15 cellular contexts compared by ENCODE assay signal in genomic region chr7:149409889-149410288, GRCh38. TPM values are rescaled to one million over a fixed set of nuclear protein-coding genes. Genes with fewer than 3 reads are reported as not detected.
DNase-seq lines count a peak whose midpoint lies in the region; ATAC-seq, FAIRE-seq and TF ChIP-seq lines count a peak whose summit lies in the region.
"Had no signal": no experiment of that assay in that cellular context is flagged by ENCODE, and none has a peak within 500 bp of the region (broad histone marks: within the 10 kb centered on the region; RNA-seq: fewer than 3 reads in every experiment).

No MANE protein-coding gene starts in this region.

- no peaks in the 10 kb centered on the region for H3K79me2 ChIP-seq in HepG2 (ENCODE audit: insufficient read depth, low read length)

- no peak for TF ChIP-seq EP300 in HepG2 (IDR thresholded peaks at IDR 0.05; ENCODE audit: low read depth in 2 of 2, low read length in 2 of 2)
- no peak for TF ChIP-seq EP300 in HepG2 (CRISPR knock-in tag; IDR thresholded peaks at IDR 0.05; ENCODE audit: borderline replicate concordance)

- H3K9ac ChIP-seq in HepG2 (ENCODE audit: insufficient read depth, low read depth, low read length) = no peak overlapping the region

- H3K36me3 Mint-ChIP-seq in stimulated activated naive B cell treated with anti-CD40 and anti-IgM and Interleukin-4, amounts not matched to agents 10 μg/mL and 1 μg/mL and 100 μg/mL, for 72 hours = no peaks in the 10 kb centered on the region
- H3K36me3 Mint-ChIP-seq in T-helper 2 cell treated with Interferon-gamma antibody and Interleukin-4, amounts not matched to agents 5 μg/mL and 100 μg/mL, for 36 hours (ENCODE audit: low read depth) = no peaks in the 10 kb centered on the region

- H3K4me2 ChIP-seq in HepG2 (ENCODE audit: low read depth, low read length) = no peak overlapping the region

- POLR2A ChIA-PET in HepG2 (lab: Yijun Ruan, JAX) = no interaction called here

- H3K27me3 ChIP-seq in HepG2 (ENCODE audit: control insufficient read depth in 1 of 2, insufficient read depth in 2 of 2, low read length in 2 of 2) = peaks cover 0 to 5% of the 10 kb centered on the region in 2 experiments; a peak in 2 of 5 replicates
- no peaks in the 10 kb centered on the region for H3K27me3 ChIP-seq in right lobe of liver
- H3K27me3 ChIP-seq: Peyer's patch, uterus had no signal

- peaks cover 27 to 65% of the 10 kb centered on the region in 2 donors for H3K27me3 Mint-ChIP-seq in stimulated activated naive B cell treated with anti-CD40 and anti-IgM and Interleukin-4, amounts not matched to agents 10 μg/mL and 1 μg/mL and 100 μg/mL, for 72 hours
- H3K27me3 Mint-ChIP-seq in T-helper 2 cell treated with Interferon-gamma antibody and Interleukin-4, amounts not matched to agents 5 μg/mL and 100 μg/mL, for 36 hours (ENCODE audit: low read depth) = peaks cover 20% of the 10 kb centered on the region

- H3K27ac Mint-ChIP-seq in stimulated activated naive B cell treated with anti-CD40 and anti-IgM and Interleukin-4, amounts not matched to agents 10 μg/mL and 1 μg/mL and 100 μg/mL, for 72 hours = no peak overlapping the region
- H3K27ac Mint-ChIP-seq in T-helper 2 cell treated with Interferon-gamma antibody and Interleukin-4, amounts not matched to agents 5 μg/mL and 100 μg/mL, for 36 hours = no peak overlapping the region
- H3K27ac Mint-ChIP-seq: T-helper 17 cell had no signal

- H3K9me3 Mint-ChIP-seq in stimulated activated naive B cell treated with anti-CD40 and anti-IgM and Interleukin-4, amounts not matched to agents 10 μg/mL and 1 μg/mL and 100 μg/mL, for 72 hours = peaks cover 0 to 4% of the 10 kb centered on the region in 2 donors
- H3K9me3 Mint-ChIP-seq in T-helper 2 cell treated with Interferon-gamma antibody and Interleukin-4, amounts not matched to agents 5 μg/mL and 100 μg/mL, for 36 hours = no peaks in the 10 kb centered on the region

- no peak for FAIRE-seq in HepG2 (lab: Jason Lieb, UNC)
- FAIRE-seq: A204.1 had no signal

- TF ChIP-seq CTCF in HepG2 (CRISPR knock-in tag; IDR thresholded peaks at IDR 0.05) (no peak), right lobe of liver (IDR thresholded peaks at IDR 0.05) (no peak)

- H2AFZ ChIP-seq in HepG2 (ENCODE audit: low read length) = no peak overlapping the region

- H3K4me1 ChIP-seq in HepG2 (ENCODE audit: insufficient read depth, low read length) (peaks cover 28% of the 10 kb centered on the region; the same call in 1 of the 2 replicates), right lobe of liver (no peaks in the 10 kb centered on the region)
- H3K4me1 ChIP-seq: Peyer's patch, uterus had no signal

- 12% methylated on average over 6 of the region's 6 CpGs for WGBS in HepG2 (ENCODE audit: low lambda C conversion rate)
- WGBS in right lobe of liver (ENCODE audit: insufficient coverage, low coverage, low lambda C conversion rate, missing lambda C conversion rate) = 70% methylated on average over 4 of the region's 6 CpGs

- DNase-seq in HepG2 (ENCODE audit: low spot score) (no peak), right lobe of liver (no peak), DMS153 treated with DMSO at 0.1 percent for 48 hours (lab: John Stamatoyannopoulos, UW; ENCODE audit: unreplicated experiment) (no peak), amniotic stem cell (lab: John Stamatoyannopoulos, UW) (no peak)
- DNase-seq in stimulated activated naive B cell treated with anti-CD40 and anti-IgM and Interleukin-4, amounts not matched to agents 10 μg/mL and 1 μg/mL and 100 μg/mL, for 72 hours = no peak
- DNase-seq in T-helper 2 cell treated with Interferon-gamma antibody and Interleukin-4, amounts not matched to agents 5 μg/mL and 100 μg/mL, for 36 hours (ENCODE audit: low spot score) = no peak
- DNase-seq: activated naive CD4-positive, alpha-beta T cell treated with anti-CD3 and anti-CD28 coated beads, Interleukin-2, amount 50 U/mL, for 16 hours; caudate nucleus; NCI-H2107; Peyer's patch; T-helper 17 cell; uterus had no signal

- intact Hi-C loops in HepG2 (cut with micrococcal nuclease; ENCODE audit: unreplicated experiment) = loop anchor here (5.0 kb wide), 1 partner anchor 103 kb away; no protein-coding TSS in a partner anchor
- intact Hi-C loops in right lobe of liver (cut with DNase I) = no loop called here

- H4K20me1 ChIP-seq in HepG2 (ENCODE audit: insufficient read depth, low read length) = no peaks in the 10 kb centered on the region

- H3K4me3 Mint-ChIP-seq in stimulated activated naive B cell treated with anti-CD40 and anti-IgM and Interleukin-4, amounts not matched to agents 10 μg/mL and 1 μg/mL and 100 μg/mL, for 72 hours = no peak overlapping the region
- no peak overlapping the region for H3K4me3 Mint-ChIP-seq in T-helper 2 cell treated with Interferon-gamma antibody and Interleukin-4, amounts not matched to agents 5 μg/mL and 100 μg/mL, for 36 hours
- H3K4me3 Mint-ChIP-seq: T-helper 17 cell had no signal

- TF ChIP-seq POLR2A in HepG2 (IDR thresholded peaks at IDR 0.05; ENCODE audit: insufficient read depth in 1 of 2, low read depth in 2 of 2, low read length in 2 of 2) = no peak
- TF ChIP-seq POLR2A in right lobe of liver (IDR thresholded peaks at IDR 0.05) = no peak

- in situ Hi-C loops in HepG2 (cut with HindIII; ENCODE audit: extremely low pct_ligation_motif_present, low pct_unique_long_range_greater_than_20kb) = no loop called here

- no peak for TF ChIP-seq RAD21 in HepG2 (CRISPR knock-in tag; IDR thresholded peaks at IDR 0.05)

- no peaks in the 10 kb centered on the region for H3K4me1 Mint-ChIP-seq in stimulated activated naive B cell treated with anti-CD40 and anti-IgM and Interleukin-4, amounts not matched to agents 10 μg/mL and 1 μg/mL and 100 μg/mL, for 72 hours
- H3K4me1 Mint-ChIP-seq in T-helper 2 cell treated with Interferon-gamma antibody and Interleukin-4, amounts not matched to agents 5 μg/mL and 100 μg/mL, for 36 hours (ENCODE audit: low read depth) = peaks cover 3% of the 10 kb centered on the region

- H3K27ac ChIP-seq in HepG2 (ENCODE audit: extremely low read length, insufficient read depth, low read length) = no peak overlapping the region
- H3K27ac ChIP-seq in right lobe of liver = no peak overlapping the region
- H3K27ac ChIP-seq: Peyer's patch, uterus had no signal

- CTCF ChIA-PET in HepG2 (lab: Yijun Ruan, JAX; ENCODE audit: low intra/inter-chr PET ratio, low total read pairs) = no interaction called here

- ATAC-seq in HepG2 (peak; percentile 42; the same call in 2 of the 3 replicates), right lobe of liver (no peak), HG02678 (IDR thresholded peaks at IDR 0.05; ENCODE audit: unreplicated experiment) (peak; percentile 84), HG03520 (IDR thresholded peaks at IDR 0.05; ENCODE audit: unreplicated experiment) (peak; percentile 77)
- ATAC-seq in stimulated activated naive B cell treated with anti-CD40 and anti-IgM and Interleukin-4, amounts not matched to agents 10 μg/mL and 1 μg/mL and 100 μg/mL, for 72 hours (replicated peaks) = peak; percentile 78 to 82
- ATAC-seq: T-helper 17 cell had no signal

- H3K36me3 ChIP-seq in HepG2 (replicated peaks in 1 of 2; ENCODE audit: control insufficient read depth in 1 of 2, insufficient read depth in 2 of 2, low read length in 2 of 2) (no peaks in the 10 kb centered on the region), right lobe of liver (no peaks in the 10 kb centered on the region)
- H3K36me3 ChIP-seq: Peyer's patch, uterus had no signal

- no peak overlapping the region for H3K4me3 ChIP-seq in HepG2 (replicated peaks in 1 of 3; ENCODE audit: insufficient read depth in 1 of 3, low read depth in 2 of 3, low read length in 3 of 3)
- no peak overlapping the region for H3K4me3 ChIP-seq in right lobe of liver
- H3K4me3 ChIP-seq: Peyer's patch, uterus had no signal

- no peaks in the 10 kb centered on the region for H3K9me3 ChIP-seq in HepG2 (ENCODE audit: low read length)
- H3K9me3 ChIP-seq in right lobe of liver = no peaks in the 10 kb centered on the region
- H3K9me3 ChIP-seq: Peyer's patch, uterus had no signal

- BruUV-seq in HepG2 (replicated peaks; lab: Mats Ljungman, UMichigan) = no TSS peak

TF ChIP-seq in HepG2, 621 proteins besides CTCF, POLR2A, EP300 and RAD21 (continues in another document):
- no peak for TF ChIP-seq TCF7L2 (IDR thresholded peaks at IDR 0.05; ENCODE audit: low read depth, low read length)
- TF ChIP-seq U2AF2 (IDR thresholded peaks at IDR 0.05; ENCODE audit: low read depth, low read length) = no peak
- no peak for TF ChIP-seq ZNF788 (CRISPR knock-in tag; IDR thresholded peaks at IDR 0.05; ENCODE audit: borderline replicate concordance)
- no peak for TF ChIP-seq SIN3B (IDR thresholded peaks at IDR 0.05; ENCODE audit: low read length)

RNA-seq across cellular contexts. Expression of gene ZNF777, which starts 51.0 kb away (rescaled TPM):
- 4.4 and 6.0 TPM in 2 replicates for total RNA-seq in HepG2 (2016; rRNA removed; fragmentation: Illumina TruSeq; extraction: Trizol)
- 1.1 and 1.2 TPM in 2 replicates for total RNA-seq in HepG2 (2016; cell fraction: cytosol; rRNA removed; fragmentation: Illumina TruSeq; extraction: Trizol; ENCODE audit: low read depth)
- total RNA-seq in HepG2 (2016; cell fraction: insoluble cytoplasmic fraction; rRNA removed; fragmentation: Illumina TruSeq; extraction: Trizol) = 3.5 and 5.9 TPM in 2 replicates
- 4.0 and 4.1 TPM in 2 replicates for total RNA-seq in HepG2 (2016; cell fraction: membrane; rRNA removed; fragmentation: Illumina TruSeq; extraction: Trizol)
- total RNA-seq in HepG2 (2016; cell fraction: nucleus; rRNA removed; fragmentation: Illumina TruSeq; extraction: Trizol) = 3.7 and 3.9 TPM in 2 replicates
- 3.8 and 4.8 TPM in 2 replicates for polyA plus RNA-seq in HepG2 (2011; rRNA removed)
- polyA plus RNA-seq in HepG2 (2011; cell fraction: cytosol; rRNA removed) = 3.9 and 5.3 TPM in 2 replicates
- polyA plus RNA-seq in HepG2 (2011; cell fraction: nucleus; rRNA removed) = 3.7 and 3.8 TPM in 2 replicates
- polyA plus RNA-seq in HepG2 (2012) = 3.7 and 4.3 TPM in 2 replicates
- 0.96 and 1.2 TPM in 2 replicates for polyA plus RNA-seq in HepG2 (2016; cell fraction: cytosol; fragmentation: Illumina TruSeq; extraction: Trizol; ENCODE audit: low read depth)
- polyA plus RNA-seq in HepG2 (2016; cell fraction: insoluble cytoplasmic fraction; fragmentation: Illumina TruSeq; extraction: Trizol; ENCODE audit: low read depth) = 7.4 and 9.5 TPM in 2 replicates
- polyA plus RNA-seq in HepG2 (2016; cell fraction: membrane; fragmentation: Illumina TruSeq; extraction: Trizol; ENCODE audit: low read depth) = 3.4 and 3.5 TPM in 2 replicates
- 7.3 and 8.5 TPM in 2 replicates for polyA plus RNA-seq in HepG2 (2016; cell fraction: nucleus; fragmentation: Illumina TruSeq; extraction: Trizol; ENCODE audit: insufficient read depth, low read depth)
- polyA minus RNA-seq in HepG2 (2011; rRNA and poly(A)+ RNA removed; ENCODE audit: low replicate concordance) = 5.7 and 8.2 TPM in 2 replicates
- polyA minus RNA-seq in HepG2 (2011; cell fraction: cytosol; rRNA and poly(A)+ RNA removed) = 5.0 and 5.4 TPM in 2 replicates
- 3.2 and 3.7 TPM in 2 replicates for polyA minus RNA-seq in HepG2 (2011; cell fraction: nucleus; rRNA and poly(A)+ RNA removed)
- 1 to 10 TPM; 5.3 to 7.0 (median 5.4) TPM for total RNA-seq in right lobe of liver

Comparison
In these comparisons a context has a peak if more than half of its experiments do, and no peak if none do; other contexts are left out.
1. ATAC-seq: peak in HepG2 (single experiment), HG02678 (single experiment), HG03520 (single experiment) and stimulated activated naive B cell treated with anti-CD40 and anti-IgM and Interleukin-4, amounts not matched to agents 10 μg/mL and 1 μg/mL and 100 μg/mL, for 72 hours (2 of 2); none in right lobe of liver (0 of 4).